In genomic region chr1:204520834-204521709, GRCh38 we compare ENCODE assay signal across 8 cellular contexts. TPM values are rescaled to one million over a fixed set of nuclear protein-coding genes. Genes with fewer than 3 reads are reported as not detected.
DNase-seq lines count a peak whose midpoint lies in the region; ATAC-seq and TF ChIP-seq lines count a peak whose summit lies in the region.

No MANE protein-coding gene starts in this region.

- WGBS in thymus: 8% methylated on average over 5 of the region's 5 CpGs

- H3F3A ChIP-seq in Loucy (ENCODE audit: low read depth): peaks cover 11% of the 10 kb centered on the region; the same call in 1 of the 2 replicates

- H3K27me3 ChIP-seq in Loucy (ENCODE audit: insufficient read depth, low read length, poor library complexity, severe bottlenecking) (no peaks in the 10 kb centered on the region), thymus (ENCODE audit: control insufficient read depth, insufficient read depth) (no peaks in the 10 kb centered on the region)

- H2AFZ ChIP-seq in Loucy (ENCODE audit: low read length): no peak overlapping the region

- peak overlapping the region; percentile 65 for H3K9ac ChIP-seq in Loucy (ENCODE audit: low read depth, low read length, poor library complexity, severe bottlenecking)

- ATAC-seq in GM21786 (IDR thresholded peaks at IDR 0.05; ENCODE audit: unreplicated experiment) (peak; percentile 73), HG03457 (IDR thresholded peaks at IDR 0.05; ENCODE audit: unreplicated experiment) (no peak)

- H3K4me1 ChIP-seq in Loucy (ENCODE audit: insufficient read depth, low read length, poor library complexity, severe bottlenecking) (peaks cover 51% of the 10 kb centered on the region), thymus (ENCODE audit: control insufficient read depth, insufficient read depth, low read length) (peaks cover 24% of the 10 kb centered on the region)

- no peaks in the 10 kb centered on the region; the same call in 1 of the 2 replicates for H3K9me3 ChIP-seq in Loucy (ENCODE audit: insufficient read depth, low read depth, low read length)
- H3K9me3 ChIP-seq in thymus (ENCODE audit: control insufficient read depth): peaks cover 9% of the 10 kb centered on the region

- H3K4me2 ChIP-seq in Loucy (ENCODE audit: low read depth, low read length, poor library complexity, severe bottlenecking): peak overlapping the region; percentile 84

- H3K4me3 ChIP-seq in GM12865 (ENCODE audit: low read depth, low read length): peak overlapping the region; percentile 20
- peak overlapping the region; percentile 67 for H3K4me3 ChIP-seq in Loucy (ENCODE audit: low read length, poor library complexity, severe bottlenecking)
- peak overlapping the region; percentile 36 for H3K4me3 ChIP-seq in thymus (ENCODE audit: low read length)

- peaks cover 94% of the 10 kb centered on the region for H3K79me2 ChIP-seq in Loucy (ENCODE audit: insufficient read depth, low read length)

- peak; percentile 90 for DNase-seq in GM12865 (ENCODE audit: low read depth)
- DNase-seq in activated CD4-positive, alpha-beta T cell treated with anti-CD3 and anti-CD28 coated beads, Interleukin-2, amount 50 U/mL, for 1 hour: peak; percentile 57
- DNase-seq in fibroblast of peridontal ligament (ENCODE audit: extremely low read depth): peak; percentile 25
- no peak for DNase-seq in NCI-H524 (lab: John Stamatoyannopoulos, UW)

- H3K9me2 ChIP-seq in Loucy (replicated peaks; ENCODE audit: low read depth, low read length): no peaks in the 10 kb centered on the region

- TF ChIP-seq CTCF in GM12865 (IDR thresholded peaks at IDR 0.05; ENCODE audit: insufficient read depth, low read depth, low read length, missing control alignments) (no peak), Loucy (conservative IDR thresholded peaks at IDR 0.05; ENCODE audit: low read length) (no peak)

- H4K20me1 ChIP-seq in Loucy (ENCODE audit: insufficient read depth, low read length, poor library complexity, severe bottlenecking): peaks cover 30% of the 10 kb centered on the region

- H3K27ac ChIP-seq in thymus (ENCODE audit: low read depth): peak overlapping the region; percentile 81

- H3K36me3 ChIP-seq in Loucy (ENCODE audit: insufficient read depth, low read length) (peaks cover 10% of the 10 kb centered on the region; the same call in 1 of the 2 replicates), thymus (ENCODE audit: control insufficient read depth, insufficient read depth) (peaks cover 42% of the 10 kb centered on the region)

RNA-seq across cellular contexts. Expression of gene MDM4, which starts 4.9 kb away (rescaled TPM):
- 41.0 TPM for polyA plus RNA-seq in thymus

RNA-seq across cellular contexts. Expression of gene PIK3C2B, which starts 26.5 kb away (rescaled TPM):
- 12.6 TPM for polyA plus RNA-seq in thymus

Comparison
In these comparisons a context has a peak if more than half of its experiments do, and no peak if none do; other contexts are left out.
1. DNase-seq: peak in GM12865 (single experiment), activated CD4-positive, alpha-beta T cell treated with anti-CD3 and anti-CD28 coated beads, Interleukin-2, amount 50 U/mL, for 1 hour (single experiment) and fibroblast of peridontal ligament (single experiment); none in NCI-H524 (0 of 2).
2. Peak in every context shown above with its lines, with median percentiles within 50 percentile points of each other: H3K4me3 ChIP-seq.